Comparison of ENCODE assay signal across 9 cellular contexts in the genomic region with DNA sequence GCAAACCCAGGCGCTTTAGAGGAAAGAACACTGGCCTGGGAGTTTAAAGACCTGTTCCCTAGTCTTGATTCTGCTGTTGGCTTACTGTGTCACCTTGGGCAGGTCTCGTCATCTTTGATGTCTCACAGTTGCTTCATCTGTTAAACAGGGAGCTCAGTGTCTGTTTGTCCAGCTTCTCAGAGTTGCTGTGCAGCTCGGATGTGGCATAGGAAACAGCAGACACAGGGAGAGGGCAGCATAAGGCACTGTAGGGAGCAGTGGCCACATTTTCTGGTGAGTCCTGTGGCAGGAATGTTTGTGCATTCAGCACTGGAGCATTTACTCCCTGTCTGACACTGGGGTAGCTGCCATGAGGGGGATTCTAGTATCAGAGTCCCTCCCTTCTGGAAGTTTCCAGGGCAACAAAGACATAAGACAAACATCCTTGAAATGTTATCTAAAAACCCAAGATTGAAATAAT. TPM values are rescaled to one million over a fixed set of nuclear protein-coding genes. Genes with fewer than 3 reads are reported as not detected.
A peak's percentile ranks its signal among the peaks of the same experiment; 100 is the strongest.
DNase-seq lines count a peak whose midpoint lies in the region; ATAC-seq and TF ChIP-seq lines count a peak whose summit lies in the region.
"Had no signal": no experiment of that assay in that cellular context is flagged by ENCODE, and none has a peak within 500 bp of the region (broad histone marks: within the 10 kb centered on the region; RNA-seq: fewer than 3 reads in every experiment).

No MANE protein-coding gene starts in this region.

- no peak for TF ChIP-seq POLR2A in uterus (IDR thresholded peaks at IDR 0.05)

- H3K36me3 ChIP-seq in CD4-positive, CD25-positive, alpha-beta regulatory T cell (ENCODE audit: control insufficient read depth, insufficient read depth, low read length): peaks cover 4% of the 10 kb centered on the region
- H3K36me3 ChIP-seq in neural cell (ENCODE audit: insufficient read depth, low read length) (no peaks in the 10 kb centered on the region), uterus (no peaks in the 10 kb centered on the region)

- no peak for TF ChIP-seq RAD21 in neural cell (conservative IDR thresholded peaks at IDR 0.05)

- no peak for ATAC-seq in CD4-positive, CD25-positive, alpha-beta regulatory T cell (ENCODE audit: low read depth in 2 of 2)

- peaks cover 23% of the 10 kb centered on the region for H3K4me1 ChIP-seq in CD4-positive, CD25-positive, alpha-beta regulatory T cell (ENCODE audit: control insufficient read depth, insufficient read depth, low read length, poor library complexity, severe bottlenecking)
- H3K4me1 ChIP-seq in uterus: peaks cover 0 to 10% of the 10 kb centered on the region in 2 donors

- peak overlapping the region; percentile 72 to 86 (median 80) for H3K27ac Mint-ChIP-seq in CD4-positive, CD25-positive, alpha-beta regulatory T cell

- no peak for TF ChIP-seq CTCF in LNCaP clone FGC (IDR thresholded peaks at IDR 0.05; ENCODE audit: control insufficient read depth, extremely low read depth, insufficient read depth)
- no peak for TF ChIP-seq CTCF in neural cell (IDR thresholded peaks at IDR 0.05; ENCODE audit: poor library complexity, severe bottlenecking)
- TF ChIP-seq CTCF in uterus (IDR thresholded peaks at IDR 0.05): no peak

- H3K4me2 ChIP-seq in neural cell (ENCODE audit: low read length): peak overlapping the region; percentile 55

- no peaks in the 10 kb centered on the region for H3K9me3 ChIP-seq in CD4-positive, CD25-positive, alpha-beta regulatory T cell (ENCODE audit: control insufficient read depth in 2 of 2, low read length in 2 of 2)
- H3K9me3 ChIP-seq in neural cell (ENCODE audit: low read length): no peaks in the 10 kb centered on the region
- no peaks in the 10 kb centered on the region for H3K9me3 ChIP-seq in uterus

- H3K27me3 ChIP-seq in CD4-positive, CD25-positive, alpha-beta regulatory T cell (ENCODE audit: control insufficient read depth, insufficient read depth, low read length): no peaks in the 10 kb centered on the region
- H3K27me3 ChIP-seq in neural cell (ENCODE audit: insufficient read depth, low read depth, low read length): no peaks in the 10 kb centered on the region
- H3K27me3 ChIP-seq in uterus: no peaks in the 10 kb centered on the region

- no peaks in the 10 kb centered on the region for H3K27me3 Mint-ChIP-seq in CD4-positive, CD25-positive, alpha-beta regulatory T cell

- H4K20me1 ChIP-seq in neural cell (ENCODE audit: insufficient read depth): no peaks in the 10 kb centered on the region

- intact Hi-C loops in uterus (cut with DNase I; ENCODE audit: low total_unique reads): no loop called here

- H3K9me2 ChIP-seq in neural cell (ENCODE audit: insufficient read depth, low read length): no peaks in the 10 kb centered on the region

- no peak for DNase-seq in CD4-positive, CD25-positive, alpha-beta regulatory T cell
- no peak for DNase-seq in LNCaP clone FGC (ENCODE audit: low read depth)
- peak; percentile 51 for DNase-seq in dedifferentiated amniotic fluid mesenchymal stem cell (ENCODE audit: extremely low spot score)
- no peak for DNase-seq in uterus
- DNase-seq in DMS153 (lab: John Stamatoyannopoulos, UW): no peak
- no peak for DNase-seq in superior temporal gyrus (ENCODE audit: extremely low spot score)
- no peak for DNase-seq in mucosa of gallbladder (ENCODE audit: low spot score)
- DNase-seq: NCI-H1436 had no signal

- H2AFZ ChIP-seq in neural cell (ENCODE audit: low read depth, low read length): no peak overlapping the region

- peaks cover 34% of the 10 kb centered on the region for H3K79me2 ChIP-seq in neural cell (replicated peaks; ENCODE audit: insufficient read depth, low read length)

- peaks cover 15% of the 10 kb centered on the region for H3K36me3 Mint-ChIP-seq in CD4-positive, CD25-positive, alpha-beta regulatory T cell

- peaks cover 0 to 52% (median 23%) of the 10 kb centered on the region in 4 donors for H3K4me1 Mint-ChIP-seq in CD4-positive, CD25-positive, alpha-beta regulatory T cell

- peak overlapping the region; percentile 85 to 96 (median 92) for H3K4me3 Mint-ChIP-seq in CD4-positive, CD25-positive, alpha-beta regulatory T cell

- H3F3A ChIP-seq in neural cell (ENCODE audit: insufficient read depth, low read length, poor library complexity, severe bottlenecking): no peaks in the 10 kb centered on the region

- no peak overlapping the region for H3K4me3 ChIP-seq in CD4-positive, CD25-positive, alpha-beta regulatory T cell (ENCODE audit: low read depth, low read length)
- H3K4me3 ChIP-seq in LNCaP clone FGC (ENCODE audit: low read depth, low read length) (peak overlapping the region; percentile 80), neural cell (ENCODE audit: low read length) (peak overlapping the region; percentile 98), uterus (no peak overlapping the region)

- H3K9me3 Mint-ChIP-seq in CD4-positive, CD25-positive, alpha-beta regulatory T cell: peaks cover 0 to 2% (median 0%) of the 10 kb centered on the region in 7 donors

- peak overlapping the region; percentile 1 for H3K27ac ChIP-seq in CD4-positive, CD25-positive, alpha-beta regulatory T cell (ENCODE audit: insufficient read depth, low read length, poor library complexity, severe bottlenecking)
- peak overlapping the region; percentile 28 for H3K27ac ChIP-seq in neural cell (ENCODE audit: low read length)
- peak overlapping the region in 1 of 2 donors; percentile 92 for H3K27ac ChIP-seq in uterus

- TF ChIP-seq EP300 in neural cell (conservative IDR thresholded peaks at IDR 0.05; ENCODE audit: poor library complexity, severe bottlenecking): no peak

- peak overlapping the region; percentile 95 for H3K9ac ChIP-seq in neural cell (ENCODE audit: low read length)

TF ChIP-seq in neural cell, 6 proteins besides CTCF, POLR2A, EP300 and RAD21:
- no peak for TF ChIP-seq EZH2 (IDR thresholded peaks at IDR 0.05; ENCODE audit: borderline replicate concordance, insufficient read depth, low read length, poor library complexity, severe bottlenecking)
- TF ChIP-seq REST (IDR thresholded peaks at IDR 0.05; ENCODE audit: borderline replicate concordance): no peak
- no peak for TF ChIP-seq MXI1 (conservative IDR thresholded peaks at IDR 0.05; ENCODE audit: poor library complexity, severe bottlenecking)
- TF ChIP-seq SMC3 (conservative IDR thresholded peaks at IDR 0.05; ENCODE audit: poor library complexity): no peak
- TF ChIP-seq POLR2AphosphoS5 (IDR thresholded peaks at IDR 0.05): no peak
- no peak for TF ChIP-seq TAF1 (IDR thresholded peaks at IDR 0.05; ENCODE audit: low read depth)

RNA-seq across cellular contexts. Expression of gene REPIN1, which starts 2.0 kb away (rescaled TPM):
- 40.3 TPM for total RNA-seq in CD4-positive, CD25-positive, alpha-beta regulatory T cell
- polyA plus RNA-seq in CD4-positive, CD25-positive, alpha-beta regulatory T cell: 10 to 100 TPM; 22.5 to 35.2 (median 26.5) TPM
- 95.5 and 127 TPM in 2 replicates for polyA plus RNA-seq in neural cell
- 69.5 and 85.0 TPM in 2 replicates for polyA minus RNA-seq in neural cell
- total RNA-seq in uterus: 10 to 100 TPM in 3 of 4 donors, 1 to 10 TPM in 1; 9.7 to 80.8 (median 37.9) TPM
- total RNA-seq in mucosa of gallbladder: 145 TPM

RNA-seq across cellular contexts. Expression of gene ZNF775, which starts 8.5 kb away (rescaled TPM):
- 2.9 TPM for total RNA-seq in CD4-positive, CD25-positive, alpha-beta regulatory T cell
- polyA plus RNA-seq in CD4-positive, CD25-positive, alpha-beta regulatory T cell: 1 to 10 TPM; 2.2 to 7.6 (median 4.1) TPM
- polyA plus RNA-seq in neural cell: 16.8 and 24.9 TPM in 2 replicates
- 22.9 and 28.5 TPM in 2 replicates for polyA minus RNA-seq in neural cell
- total RNA-seq in uterus (1 to 10 TPM in 3 of 4 donors, not detected in 1; 2.0 to 8.4 (median 6.7) TPM), mucosa of gallbladder (9.4 TPM)

RNA-seq across cellular contexts. Expression of gene RARRES2, which starts 29.2 kb away (rescaled TPM):
- not detected for total RNA-seq in CD4-positive, CD25-positive, alpha-beta regulatory T cell
- not detected for polyA plus RNA-seq in CD4-positive, CD25-positive, alpha-beta regulatory T cell
- polyA plus RNA-seq in neural cell: 0.71 TPM in 1 of 2 replicates, not detected in the other
- polyA minus RNA-seq in neural cell: not detected in 2 replicates
- total RNA-seq in uterus (100 to 1,000 TPM; 128 to 536 (median 236) TPM), mucosa of gallbladder (143 TPM)

RNA-seq across cellular contexts. Expression of gene ACTR3C, which starts 47.3 kb away (rescaled TPM):
- total RNA-seq in CD4-positive, CD25-positive, alpha-beta regulatory T cell: 17.2 TPM
- polyA plus RNA-seq in CD4-positive, CD25-positive, alpha-beta regulatory T cell: 1 to 10 TPM; 4.3 to 5.5 (median 4.8) TPM
- not detected in 2 replicates for polyA plus RNA-seq in neural cell
- not detected in 2 replicates for polyA minus RNA-seq in neural cell
- 10 to 100 TPM in 2 of 4 donors, 1 to 10 TPM in 2; 2.6 to 13.1 (median 10.3) TPM for total RNA-seq in uterus
- total RNA-seq in mucosa of gallbladder: 22.4 TPM

RNA-seq across cellular contexts. Expression of gene LRRC61, which starts 47.5 kb away (rescaled TPM):
- total RNA-seq in CD4-positive, CD25-positive, alpha-beta regulatory T cell: 10.7 TPM
- 10 to 100 TPM; 21.9 to 33.1 (median 25.6) TPM for polyA plus RNA-seq in CD4-positive, CD25-positive, alpha-beta regulatory T cell
- 1.2 and 5.0 TPM in 2 replicates for polyA plus RNA-seq in neural cell
- 2.2 and 2.9 TPM in 2 replicates for polyA minus RNA-seq in neural cell
- 10 to 100 TPM in 3 of 4 donors, 1 to 10 TPM in 1; 5.9 to 41.2 (median 15.3) TPM for total RNA-seq in uterus
- total RNA-seq in mucosa of gallbladder: 11.7 TPM

Comparison
In these comparisons a context has a peak if more than half of its experiments do, and no peak if none do; other contexts are left out.
1. H3K4me3 ChIP-seq: peak in LNCaP clone FGC (single experiment) and neural cell (single experiment); none in CD4-positive, CD25-positive, alpha-beta regulatory T cell (single experiment) and uterus (0 of 2).
2. RNA of gene RARRES2, which starts 29.2 kb away (total RNA-seq): 128 to 536 TPM in uterus and 143 TPM in mucosa of gallbladder (single experiment); not detected in CD4-positive, CD25-positive, alpha-beta regulatory T cell (single experiment); every median in the first group is over 100 times any median in the second.